1 cellular context compared by ENCODE assay signal in the genomic region with DNA sequence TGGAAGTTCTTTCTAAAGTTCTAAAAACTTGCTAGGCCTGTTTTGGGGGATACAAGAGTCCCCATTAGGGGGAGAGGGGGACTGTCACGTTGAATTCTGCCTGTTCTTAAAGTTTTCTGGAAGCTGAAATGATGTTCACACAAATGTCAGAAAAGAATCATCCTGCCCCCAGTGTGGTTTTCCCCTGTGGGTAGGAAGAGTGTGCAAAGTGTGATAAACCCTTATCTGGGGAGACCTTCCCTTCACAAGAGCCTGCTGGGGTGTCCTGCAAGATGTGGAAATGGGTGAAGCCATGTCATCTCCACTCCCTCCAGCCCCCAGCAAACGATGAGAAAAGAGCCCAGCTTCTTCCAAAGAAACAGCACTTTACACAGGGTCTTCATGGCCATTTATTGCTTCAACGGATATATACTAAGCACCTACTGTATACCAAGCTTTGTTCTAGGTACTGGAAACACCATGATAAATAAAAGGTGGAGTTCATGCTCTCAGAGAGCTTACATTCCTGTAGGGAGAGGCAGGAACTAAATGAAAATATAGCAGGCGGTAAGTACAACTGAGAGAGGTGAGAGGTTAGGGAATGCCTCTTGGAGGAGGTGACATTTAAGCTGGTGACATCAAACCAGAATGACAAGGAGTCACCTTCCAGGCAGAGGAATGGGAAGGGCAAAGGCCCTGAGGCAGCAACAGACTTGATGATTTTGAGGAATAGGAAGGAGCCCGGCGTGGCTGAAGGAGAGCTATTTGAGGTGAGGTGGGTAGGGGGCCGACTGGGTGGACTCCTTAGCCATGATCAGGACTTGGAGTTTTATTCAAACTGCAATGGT.
A peak's percentile ranks its signal among the peaks of the same experiment; 100 is the strongest.
TF ChIP-seq lines count a peak whose summit lies in the region.

No MANE protein-coding gene starts in this region.

TF ChIP-seq in K562, 482 proteins besides CTCF, POLR2A, EP300 and RAD21 (continues in another document):
- peak; percentile 98 for TF ChIP-seq KLF16 (IDR thresholded peaks at IDR 0.05)
- TF ChIP-seq, protein P1, sequence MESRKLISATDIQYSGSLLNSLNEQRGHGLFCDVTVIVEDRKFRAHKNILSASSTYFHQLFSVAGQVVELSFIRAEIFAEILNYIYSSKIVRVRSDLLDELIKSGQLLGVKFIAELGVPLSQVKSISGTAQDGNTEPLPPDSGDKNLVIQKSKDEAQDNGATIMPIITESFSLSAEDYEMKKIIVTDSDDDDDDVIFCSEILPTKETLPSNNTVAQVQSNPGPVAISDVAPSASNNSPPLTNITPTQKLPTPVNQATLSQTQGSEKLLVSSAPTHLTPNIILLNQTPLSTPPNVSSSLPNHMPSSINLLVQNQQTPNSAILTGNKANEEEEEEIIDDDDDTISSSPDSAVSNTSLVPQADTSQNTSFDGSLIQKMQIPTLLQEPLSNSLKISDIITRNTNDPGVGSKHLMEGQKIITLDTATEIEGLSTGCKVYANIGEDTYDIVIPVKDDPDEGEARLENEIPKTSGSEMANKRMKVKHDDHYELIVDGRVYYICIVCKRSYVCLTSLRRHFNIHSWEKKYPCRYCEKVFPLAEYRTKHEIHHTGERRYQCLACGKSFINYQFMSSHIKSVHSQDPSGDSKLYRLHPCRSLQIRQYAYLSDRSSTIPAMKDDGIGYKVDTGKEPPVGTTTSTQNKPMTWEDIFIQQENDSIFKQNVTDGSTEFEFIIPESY (CRISPR knock-in tag; IDR thresholded peaks at IDR 0.05) = peak; percentile 66
- TF ChIP-seq, protein P2, sequence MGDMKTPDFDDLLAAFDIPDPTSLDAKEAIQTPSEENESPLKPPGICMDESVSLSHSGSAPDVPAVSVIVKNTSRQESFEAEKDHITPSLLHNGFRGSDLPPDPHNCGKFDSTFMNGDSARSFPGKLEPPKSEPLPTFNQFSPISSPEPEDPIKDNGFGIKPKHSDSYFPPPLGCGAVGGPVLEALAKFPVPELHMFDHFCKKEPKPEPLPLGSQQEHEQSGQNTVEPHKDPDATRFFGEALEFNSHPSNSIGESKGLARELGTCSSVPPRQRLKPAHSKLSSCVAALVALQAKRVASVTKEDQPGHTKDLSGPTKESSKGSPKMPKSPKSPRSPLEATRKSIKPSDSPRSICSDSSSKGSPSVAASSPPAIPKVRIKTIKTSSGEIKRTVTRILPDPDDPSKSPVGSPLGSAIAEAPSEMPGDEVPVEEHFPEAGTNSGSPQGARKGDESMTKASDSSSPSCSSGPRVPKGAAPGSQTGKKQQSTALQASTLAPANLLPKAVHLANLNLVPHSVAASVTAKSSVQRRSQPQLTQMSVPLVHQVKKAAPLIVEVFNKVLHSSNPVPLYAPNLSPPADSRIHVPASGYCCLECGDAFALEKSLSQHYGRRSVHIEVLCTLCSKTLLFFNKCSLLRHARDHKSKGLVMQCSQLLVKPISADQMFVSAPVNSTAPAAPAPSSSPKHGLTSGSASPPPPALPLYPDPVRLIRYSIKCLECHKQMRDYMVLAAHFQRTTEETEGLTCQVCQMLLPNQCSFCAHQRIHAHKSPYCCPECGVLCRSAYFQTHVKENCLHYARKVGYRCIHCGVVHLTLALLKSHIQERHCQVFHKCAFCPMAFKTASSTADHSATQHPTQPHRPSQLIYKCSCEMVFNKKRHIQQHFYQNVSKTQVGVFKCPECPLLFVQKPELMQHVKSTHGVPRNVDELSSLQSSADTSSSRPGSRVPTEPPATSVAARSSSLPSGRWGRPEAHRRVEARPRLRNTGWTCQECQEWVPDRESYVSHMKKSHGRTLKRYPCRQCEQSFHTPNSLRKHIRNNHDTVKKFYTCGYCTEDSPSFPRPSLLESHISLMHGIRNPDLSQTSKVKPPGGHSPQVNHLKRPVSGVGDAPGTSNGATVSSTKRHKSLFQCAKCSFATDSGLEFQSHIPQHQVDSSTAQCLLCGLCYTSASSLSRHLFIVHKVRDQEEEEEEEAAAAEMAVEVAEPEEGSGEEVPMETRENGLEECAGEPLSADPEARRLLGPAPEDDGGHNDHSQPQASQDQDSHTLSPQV (IDR thresholded peaks at IDR 0.05) = peak; percentile 85
- peak; percentile 79; the same call in 1 of the 2 replicates for TF ChIP-seq HDGF (IDR thresholded peaks at IDR 0.05)
- TF ChIP-seq, protein P3, sequence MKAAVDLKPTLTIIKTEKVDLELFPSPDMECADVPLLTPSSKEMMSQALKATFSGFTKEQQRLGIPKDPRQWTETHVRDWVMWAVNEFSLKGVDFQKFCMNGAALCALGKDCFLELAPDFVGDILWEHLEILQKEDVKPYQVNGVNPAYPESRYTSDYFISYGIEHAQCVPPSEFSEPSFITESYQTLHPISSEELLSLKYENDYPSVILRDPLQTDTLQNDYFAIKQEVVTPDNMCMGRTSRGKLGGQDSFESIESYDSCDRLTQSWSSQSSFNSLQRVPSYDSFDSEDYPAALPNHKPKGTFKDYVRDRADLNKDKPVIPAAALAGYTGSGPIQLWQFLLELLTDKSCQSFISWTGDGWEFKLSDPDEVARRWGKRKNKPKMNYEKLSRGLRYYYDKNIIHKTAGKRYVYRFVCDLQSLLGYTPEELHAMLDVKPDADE (conservative IDR thresholded peaks at IDR 0.05; ENCODE audit: control insufficient read depth, low read depth, low read length) = 0 out of 2 replicates have a peak, but pooled peaks have one; percentile 43
- TF ChIP-seq KDM1A (IDR thresholded peaks at IDR 0.05) = peak; percentile 56 to 60; a peak in 2 of 4 replicates
- TF ChIP-seq NCOA6 (IDR thresholded peaks at IDR 0.05) = 0 out of 2 replicates have a peak, but pooled peaks have one; percentile 34
- peak; percentile 91 for TF ChIP-seq MYNN (IDR thresholded peaks at IDR 0.05)
- TF ChIP-seq MYNN (CRISPR knock-in tag; IDR thresholded peaks at IDR 0.05) = no peak
- TF ChIP-seq, protein P4, sequence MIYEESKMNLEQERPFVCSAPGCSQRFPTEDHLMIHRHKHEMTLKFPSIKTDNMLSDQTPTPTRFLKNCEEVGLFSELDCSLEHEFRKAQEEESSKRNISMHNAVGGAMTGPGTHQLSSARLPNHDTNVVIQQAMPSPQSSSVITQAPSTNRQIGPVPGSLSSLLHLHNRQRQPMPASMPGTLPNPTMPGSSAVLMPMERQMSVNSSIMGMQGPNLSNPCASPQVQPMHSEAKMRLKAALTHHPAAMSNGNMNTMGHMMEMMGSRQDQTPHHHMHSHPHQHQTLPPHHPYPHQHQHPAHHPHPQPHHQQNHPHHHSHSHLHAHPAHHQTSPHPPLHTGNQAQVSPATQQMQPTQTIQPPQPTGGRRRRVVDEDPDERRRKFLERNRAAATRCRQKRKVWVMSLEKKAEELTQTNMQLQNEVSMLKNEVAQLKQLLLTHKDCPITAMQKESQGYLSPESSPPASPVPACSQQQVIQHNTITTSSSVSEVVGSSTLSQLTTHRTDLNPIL (CRISPR knock-in tag; IDR thresholded peaks at IDR 0.05) = 0 out of 2 replicates have a peak, but pooled peaks have one; percentile 38
- TF ChIP-seq ZEB2 (IDR thresholded peaks at IDR 0.05) = peak; percentile 20; the same call in 1 of the 2 replicates
- TF ChIP-seq ZNF444 (CRISPR knock-in tag; IDR thresholded peaks at IDR 0.05) = 0 out of 2 replicates have a peak, but pooled peaks have one; percentile 33
- TF ChIP-seq CBFA2T2 (conservative IDR thresholded peaks at IDR 0.05) = peak; percentile 97
- peak; percentile 69; the same call in 1 of the 2 replicates for TF ChIP-seq GATAD2B (IDR thresholded peaks at IDR 0.05; ENCODE audit: borderline replicate concordance)
- TF ChIP-seq, protein P5, sequence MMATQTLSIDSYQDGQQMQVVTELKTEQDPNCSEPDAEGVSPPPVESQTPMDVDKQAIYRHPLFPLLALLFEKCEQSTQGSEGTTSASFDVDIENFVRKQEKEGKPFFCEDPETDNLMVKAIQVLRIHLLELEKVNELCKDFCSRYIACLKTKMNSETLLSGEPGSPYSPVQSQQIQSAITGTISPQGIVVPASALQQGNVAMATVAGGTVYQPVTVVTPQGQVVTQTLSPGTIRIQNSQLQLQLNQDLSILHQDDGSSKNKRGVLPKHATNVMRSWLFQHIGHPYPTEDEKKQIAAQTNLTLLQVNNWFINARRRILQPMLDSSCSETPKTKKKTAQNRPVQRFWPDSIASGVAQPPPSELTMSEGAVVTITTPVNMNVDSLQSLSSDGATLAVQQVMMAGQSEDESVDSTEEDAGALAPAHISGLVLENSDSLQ (IDR thresholded peaks at IDR 0.05) = peak; percentile 70
- TF ChIP-seq CHD1 (IDR thresholded peaks at IDR 0.05; ENCODE audit: low read length) = no peak
- TF ChIP-seq, protein P6, sequence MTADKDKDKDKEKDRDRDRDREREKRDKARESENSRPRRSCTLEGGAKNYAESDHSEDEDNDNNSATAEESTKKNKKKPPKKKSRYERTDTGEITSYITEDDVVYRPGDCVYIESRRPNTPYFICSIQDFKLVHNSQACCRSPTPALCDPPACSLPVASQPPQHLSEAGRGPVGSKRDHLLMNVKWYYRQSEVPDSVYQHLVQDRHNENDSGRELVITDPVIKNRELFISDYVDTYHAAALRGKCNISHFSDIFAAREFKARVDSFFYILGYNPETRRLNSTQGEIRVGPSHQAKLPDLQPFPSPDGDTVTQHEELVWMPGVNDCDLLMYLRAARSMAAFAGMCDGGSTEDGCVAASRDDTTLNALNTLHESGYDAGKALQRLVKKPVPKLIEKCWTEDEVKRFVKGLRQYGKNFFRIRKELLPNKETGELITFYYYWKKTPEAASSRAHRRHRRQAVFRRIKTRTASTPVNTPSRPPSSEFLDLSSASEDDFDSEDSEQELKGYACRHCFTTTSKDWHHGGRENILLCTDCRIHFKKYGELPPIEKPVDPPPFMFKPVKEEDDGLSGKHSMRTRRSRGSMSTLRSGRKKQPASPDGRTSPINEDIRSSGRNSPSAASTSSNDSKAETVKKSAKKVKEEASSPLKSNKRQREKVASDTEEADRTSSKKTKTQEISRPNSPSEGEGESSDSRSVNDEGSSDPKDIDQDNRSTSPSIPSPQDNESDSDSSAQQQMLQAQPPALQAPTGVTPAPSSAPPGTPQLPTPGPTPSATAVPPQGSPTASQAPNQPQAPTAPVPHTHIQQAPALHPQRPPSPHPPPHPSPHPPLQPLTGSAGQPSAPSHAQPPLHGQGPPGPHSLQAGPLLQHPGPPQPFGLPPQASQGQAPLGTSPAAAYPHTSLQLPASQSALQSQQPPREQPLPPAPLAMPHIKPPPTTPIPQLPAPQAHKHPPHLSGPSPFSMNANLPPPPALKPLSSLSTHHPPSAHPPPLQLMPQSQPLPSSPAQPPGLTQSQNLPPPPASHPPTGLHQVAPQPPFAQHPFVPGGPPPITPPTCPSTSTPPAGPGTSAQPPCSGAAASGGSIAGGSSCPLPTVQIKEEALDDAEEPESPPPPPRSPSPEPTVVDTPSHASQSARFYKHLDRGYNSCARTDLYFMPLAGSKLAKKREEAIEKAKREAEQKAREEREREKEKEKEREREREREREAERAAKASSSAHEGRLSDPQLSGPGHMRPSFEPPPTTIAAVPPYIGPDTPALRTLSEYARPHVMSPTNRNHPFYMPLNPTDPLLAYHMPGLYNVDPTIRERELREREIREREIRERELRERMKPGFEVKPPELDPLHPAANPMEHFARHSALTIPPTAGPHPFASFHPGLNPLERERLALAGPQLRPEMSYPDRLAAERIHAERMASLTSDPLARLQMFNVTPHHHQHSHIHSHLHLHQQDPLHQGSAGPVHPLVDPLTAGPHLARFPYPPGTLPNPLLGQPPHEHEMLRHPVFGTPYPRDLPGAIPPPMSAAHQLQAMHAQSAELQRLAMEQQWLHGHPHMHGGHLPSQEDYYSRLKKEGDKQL (CRISPR knock-in tag; IDR thresholded peaks at IDR 0.05; ENCODE audit: borderline replicate concordance) = no peak
- no peak for TF ChIP-seq MCM5 (IDR thresholded peaks at IDR 0.05; ENCODE audit: low read depth)
- TF ChIP-seq ZNF584 (CRISPR knock-in tag; IDR thresholded peaks at IDR 0.05; ENCODE audit: low read depth) = peak; percentile 46; the same call in 1 of the 2 replicates
- TF ChIP-seq TBP (optimal IDR thresholded peaks at IDR 0.05; ENCODE audit: low read depth, low read length) = peak; percentile 55
- TF ChIP-seq BRD9 (IDR thresholded peaks at IDR 0.05; ENCODE audit: low read depth, partially characterized antibody) = peak; percentile 90
- peak; percentile 81 for TF ChIP-seq NFE2 (IDR thresholded peaks at IDR 0.05; ENCODE audit: low read depth)
- peak; percentile 1; the same call in 1 of the 2 replicates for TF ChIP-seq EHMT2 (IDR thresholded peaks at IDR 0.05)
- TF ChIP-seq, protein P7, sequence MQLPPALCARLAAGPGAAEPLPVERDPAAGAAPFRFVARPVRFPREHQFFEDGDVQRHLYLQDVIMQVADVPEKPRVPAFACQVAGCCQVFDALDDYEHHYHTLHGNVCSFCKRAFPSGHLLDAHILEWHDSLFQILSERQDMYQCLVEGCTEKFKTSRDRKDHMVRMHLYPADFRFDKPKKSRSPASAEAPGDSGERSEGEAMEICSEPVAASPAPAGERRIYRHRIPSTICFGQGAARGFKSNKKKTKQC (CRISPR knock-in tag; IDR thresholded peaks at IDR 0.05) = no peak
- TF ChIP-seq DMBX1 (CRISPR knock-in tag; IDR thresholded peaks at IDR 0.05; ENCODE audit: borderline replicate concordance) = peak; percentile 65
- TF ChIP-seq ZNF668 (CRISPR knock-in tag; IDR thresholded peaks at IDR 0.05) = peak; percentile 50; the same call in 1 of the 2 replicates
- TF ChIP-seq NBN (IDR thresholded peaks at IDR 0.05; ENCODE audit: low read depth) = peak; percentile 94
- TF ChIP-seq KDM4B (IDR thresholded peaks at IDR 0.05; ENCODE audit: borderline replicate concordance in 2 of 2, low read depth in 1 of 2) = 0 out of 4 replicates have a peak, but pooled peaks of 1 of the 2 experiments have one; percentile 23
- peak; percentile 97 for TF ChIP-seq GATA2 (CRISPR knock-in tag; IDR thresholded peaks at IDR 0.05)
- TF ChIP-seq HEY1 (CRISPR knock-in tag; IDR thresholded peaks at IDR 0.05; ENCODE audit: borderline replicate concordance) = peak; percentile 18; the same call in 1 of the 2 replicates
- TF ChIP-seq EGR1 (conservative IDR thresholded peaks at IDR 0.05) = peak; percentile 83
- no peak for TF ChIP-seq PURB (CRISPR knock-in tag; IDR thresholded peaks at IDR 0.05; ENCODE audit: low read depth)
- peak; percentile 92 for TF ChIP-seq ZNF589 (CRISPR knock-in tag; IDR thresholded peaks at IDR 0.05; ENCODE audit: low read depth)
- peak; percentile 99 for TF ChIP-seq ARID1B (IDR thresholded peaks at IDR 0.05)
- TF ChIP-seq TCF3 (CRISPR knock-in tag; IDR thresholded peaks at IDR 0.05) = peak; percentile 98
- TF ChIP-seq, protein P8, sequence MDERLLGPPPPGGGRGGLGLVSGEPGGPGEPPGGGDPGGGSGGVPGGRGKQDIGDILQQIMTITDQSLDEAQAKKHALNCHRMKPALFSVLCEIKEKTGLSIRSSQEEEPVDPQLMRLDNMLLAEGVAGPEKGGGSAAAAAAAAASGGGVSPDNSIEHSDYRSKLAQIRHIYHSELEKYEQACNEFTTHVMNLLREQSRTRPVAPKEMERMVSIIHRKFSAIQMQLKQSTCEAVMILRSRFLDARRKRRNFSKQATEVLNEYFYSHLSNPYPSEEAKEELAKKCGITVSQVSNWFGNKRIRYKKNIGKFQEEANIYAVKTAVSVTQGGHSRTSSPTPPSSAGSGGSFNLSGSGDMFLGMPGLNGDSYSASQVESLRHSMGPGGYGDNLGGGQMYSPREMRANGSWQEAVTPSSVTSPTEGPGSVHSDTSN (CRISPR knock-in tag; IDR thresholded peaks at IDR 0.05; ENCODE audit: low read depth) = no peak
- TF ChIP-seq, protein P8 (tag; conservative IDR thresholded peaks at IDR 0.05; ENCODE audit: low read depth) = peak; percentile 64
- TF ChIP-seq NCOR1 (IDR thresholded peaks at IDR 0.05) = peak; percentile 98
- no peak for TF ChIP-seq ATF1 (CRISPR knock-in tag; IDR thresholded peaks at IDR 0.05)
- TF ChIP-seq ATF1 (tag; IDR thresholded peaks at IDR 0.05) = peak; percentile 69
- peak; percentile 22; the same call in 1 of the 2 replicates for TF ChIP-seq XRCC5 (IDR thresholded peaks at IDR 0.05; ENCODE audit: low read depth, low read length)
